In genomic region chr3:196244166-196244565, GRCh38 we compare ENCODE assay signal across 12 cellular contexts. TPM values are rescaled to one million over a fixed set of nuclear protein-coding genes. Genes with fewer than 3 reads are reported as not detected.
"Had no signal": no experiment of that assay in that cellular context is flagged by ENCODE, and none has a peak within 500 bp of the region (broad histone marks: within the 10 kb centered on the region; RNA-seq: fewer than 3 reads in every experiment).

No MANE protein-coding gene starts in this region.

RNA-seq across cellular contexts. Expression of gene SLC51A, which starts 27.8 kb away (rescaled TPM):
- total RNA-seq: subcutaneous adipose tissue, suprapubic skin, thoracic aorta, upper lobe of right lung, ureter, urinary bladder had no signal

RNA-seq across cellular contexts. Expression of gene ZDHHC19, which starts 33.0 kb away (rescaled TPM):
- total RNA-seq: stomach, subcutaneous adipose tissue, suprapubic skin, temporal lobe, thyroid gland, tibial nerve, transverse colon, upper lobe of right lung, ureter, urinary bladder, vagina had no signal
- polyA plus RNA-seq: urinary bladder had no signal
